ENCODE assay signal across 17 cellular contexts in genomic region chr17:74309902-74310301, GRCh38. TPM values are rescaled to one million over a fixed set of nuclear protein-coding genes. Genes with fewer than 3 reads are reported as not detected.
A peak's percentile ranks its signal among the peaks of the same experiment; 100 is the strongest.
DNase-seq lines count a peak whose midpoint lies in the region; ATAC-seq, FAIRE-seq and TF ChIP-seq lines count a peak whose summit lies in the region.
"Had no signal": no experiment of that assay in that cellular context is flagged by ENCODE, and none has a peak within 500 bp of the region (broad histone marks: within the 10 kb centered on the region; RNA-seq: fewer than 3 reads in every experiment).

No MANE protein-coding gene starts in this region.

- no peak overlapping the region for H3K14ac ChIP-seq in H9 (ENCODE audit: insufficient read depth, low read length)

- no peak overlapping the region for H3K4ac ChIP-seq in H9 (ENCODE audit: low read depth, low read length)

- H3K79me2 ChIP-seq in H9 (ENCODE audit: insufficient read depth, low read length): no peaks in the 10 kb centered on the region

- peaks cover 6% of the 10 kb centered on the region for H3K9me3 ChIP-seq in H9 (ENCODE audit: control insufficient read depth, low read depth, low read length)
- peaks cover 0 to 19% (median 8%) of the 10 kb centered on the region in 8 donors for H3K9me3 ChIP-seq in spleen

- H3K23me2 ChIP-seq in H9 (ENCODE audit: insufficient read length, low read depth, low read length, poor library complexity, severe bottlenecking): no peaks in the 10 kb centered on the region

- H3K4me3 Mint-ChIP-seq in Calu3 (ENCODE audit: low read depth, unreplicated experiment): no peak overlapping the region
- H3K4me3 Mint-ChIP-seq in H9: no peak overlapping the region
- H3K4me3 Mint-ChIP-seq in natural killer cell treated with Interleukin-12 subunit alpha and Interleukin-12 subunit beta and Interleukin-15 and Interleukin-18, amount 100 ng/mL, for 72 hours: no peak overlapping the region
- no peak overlapping the region for H3K4me3 Mint-ChIP-seq in activated T-helper 1 cell treated with anti-CD3 and anti-CD28 coated beads, Interleukin-12 subunit alpha, Interleukin-12 subunit beta, Interleukin-2, Interleukin-4 antibody, amounts not matched to agents 30 ng/mL and 10 ng/mL and 1 ng/mL, durations not matched to agents 14 hours and 24 hours and 36 hours
- H3K4me3 Mint-ChIP-seq: CD4-positive, alpha-beta T cell had no signal

- H2AK5ac ChIP-seq in H9 (ENCODE audit: insufficient read length, low read length): no peak overlapping the region

- no peak overlapping the region for H3K9ac ChIP-seq in H9 (ENCODE audit: extremely low read depth, insufficient read length, low read length)

- no peak for FAIRE-seq in bronchial epithelial cell (lab: Jason Lieb, UNC)
- FAIRE-seq: A549, GM12892 had no signal

- H3K4me3 ChIP-seq in bronchial epithelial cell (ENCODE audit: low read depth, low read length) (no peak overlapping the region), spleen (no peak overlapping the region)
- H3K4me3 ChIP-seq: A549 had no signal

- H3K9me3 Mint-ChIP-seq in Calu3 (ENCODE audit: low read depth, unreplicated experiment): peaks cover 2% of the 10 kb centered on the region
- peaks cover 7 to 9% of the 10 kb centered on the region in 2 experiments; a peak in 4 of 5 replicates for H3K9me3 Mint-ChIP-seq in H9
- no peaks in the 10 kb centered on the region for H3K9me3 Mint-ChIP-seq in natural killer cell treated with Interleukin-12 subunit alpha and Interleukin-12 subunit beta and Interleukin-15 and Interleukin-18, amount 100 ng/mL, for 72 hours
- H3K9me3 Mint-ChIP-seq in activated T-helper 1 cell treated with anti-CD3 and anti-CD28 coated beads, Interleukin-12 subunit alpha, Interleukin-12 subunit beta, Interleukin-2, Interleukin-4 antibody, amounts not matched to agents 30 ng/mL and 10 ng/mL and 1 ng/mL, durations not matched to agents 14 hours and 24 hours and 36 hours: peaks cover 7% of the 10 kb centered on the region

- no peak overlapping the region for H3K23ac ChIP-seq in H9 (ENCODE audit: insufficient read length, low read depth, low read length)

- no CpG with 5 or more reads among the region's 12 CpGs for WGBS in H9 (ENCODE audit: extremely low coverage, insufficient read length, low lambda C conversion rate)
- WGBS in spleen, 5 donors: 67 to 76% (median 69%) methylated on average over 7 to 12 of the region's 12 CpGs; no CpG with 5 or more reads in 1 of the 5 donors

- H4K91ac ChIP-seq in H9 (ENCODE audit: insufficient read length, low read depth, low read length): no peak overlapping the region

- no peaks in the 10 kb centered on the region for H3K79me1 ChIP-seq in H9 (ENCODE audit: insufficient read depth, low read depth, low read length, poor library complexity, severe bottlenecking)

- no peak overlapping the region for H2BK12ac ChIP-seq in H9 (ENCODE audit: insufficient read length, low read depth, low read length)

- no peak overlapping the region for H2BK120ac ChIP-seq in H9 (ENCODE audit: low read depth, low read length, poor library complexity, severe bottlenecking)

- no peaks in the 10 kb centered on the region for H4K20me1 ChIP-seq in H9 (ENCODE audit: control insufficient read depth, insufficient read depth, insufficient read length)

- H3K4me2 ChIP-seq in H9 (ENCODE audit: insufficient read depth, insufficient read length, low read length): no peak overlapping the region
- H3K4me2 ChIP-seq: A549 had no signal

- H3K18ac ChIP-seq in H9 (ENCODE audit: insufficient read length, low read depth, low read length): no peak overlapping the region

- no peak overlapping the region for H3K27ac ChIP-seq in H9 (ENCODE audit: insufficient read length, low read depth, low read length)
- H3K27ac ChIP-seq in spleen: peak overlapping the region in 5 of 8 donors; percentile 23 to 72 (median 36)
- H3K27ac ChIP-seq: A549, HL-60 had no signal

- no peak overlapping the region for H4K5ac ChIP-seq in H9 (ENCODE audit: insufficient read length, low read depth, low read length)

- no peak for TF ChIP-seq POLR2A in spleen (IDR thresholded peaks at IDR 0.05)

- CTCF ChIA-PET in Calu3 (lab: Charles Lee): interaction anchor here (1.5 kb wide), 1 partner anchor 9 kb away, joined by 4 read pairs; no protein-coding TSS in a partner anchor

- H4K8ac ChIP-seq in H9 (replicated peaks; ENCODE audit: insufficient read length, low read depth, low read length): no peak overlapping the region

- no peak overlapping the region for H2AFZ ChIP-seq in H9 (ENCODE audit: low read length)

- no peak overlapping the region for H3T11ph ChIP-seq in H9 (ENCODE audit: low read length)

- DNase-seq in Calu3 (peak; percentile 29), H9 (peak; percentile 29), bronchial epithelial cell (ENCODE audit: low read depth) (peak; percentile 25), spleen (no peak), H4 (ENCODE audit: low spot score) (no peak)
- no peak for DNase-seq in natural killer cell treated with Interleukin-12 subunit alpha and Interleukin-12 subunit beta and Interleukin-15 and Interleukin-18, amount 100 ng/mL, for 72 hours (ENCODE audit: low spot score)
- no peak for DNase-seq in activated T-helper 1 cell treated with anti-CD3 and anti-CD28 coated beads, Interleukin-12 subunit alpha, Interleukin-12 subunit beta, Interleukin-2, Interleukin-4 antibody, amounts not matched to agents 30 ng/mL and 10 ng/mL and 1 ng/mL, durations not matched to agents 14 hours and 24 hours and 36 hours (ENCODE audit: low spot score)
- DNase-seq: C1 segment of cervical spinal cord; CD4-positive, alpha-beta T cell; DMS79; EL; GDM1; GOT3; HCEC 1CT had no signal

- no peak overlapping the region for H3K56ac ChIP-seq in H9 (ENCODE audit: insufficient read length, low read depth, low read length)

- no peak for ATAC-seq in natural killer cell treated with Interleukin-12 subunit alpha and Interleukin-12 subunit beta and Interleukin-15 and Interleukin-18, amount 100 ng/mL, for 72 hours

- H3K27me3 ChIP-seq in H9 (ENCODE audit: insufficient read depth, low read length) (no peaks in the 10 kb centered on the region), bronchial epithelial cell (ENCODE audit: control insufficient read depth, insufficient read depth, low read length) (no peaks in the 10 kb centered on the region), spleen (replicated peaks in 1 of 7) (peaks cover 0 to 37% (median 0%) of the 10 kb centered on the region in 7 donors)

- no peak overlapping the region for H2BK20ac ChIP-seq in H9 (ENCODE audit: low read depth, low read length, poor library complexity, severe bottlenecking)

- no peak overlapping the region for H2BK5ac ChIP-seq in H9 (ENCODE audit: insufficient read length, low read length)

- H2BK15ac ChIP-seq in H9 (ENCODE audit: low read depth, low read length): no peak overlapping the region

- H3K36me3 Mint-ChIP-seq in Calu3 (ENCODE audit: insufficient read depth, unreplicated experiment): no peaks in the 10 kb centered on the region
- H3K36me3 Mint-ChIP-seq in H9 (ENCODE audit: insufficient read depth in 1 of 3, low read depth in 3 of 3): peaks cover 0 to 6% (median 4%) of the 10 kb centered on the region in 3 experiments; a peak in 3 of 7 replicates
- H3K36me3 Mint-ChIP-seq in natural killer cell treated with Interleukin-12 subunit alpha and Interleukin-12 subunit beta and Interleukin-15 and Interleukin-18, amount 100 ng/mL, for 72 hours: no peaks in the 10 kb centered on the region
- no peaks in the 10 kb centered on the region for H3K36me3 Mint-ChIP-seq in activated T-helper 1 cell treated with anti-CD3 and anti-CD28 coated beads, Interleukin-12 subunit alpha, Interleukin-12 subunit beta, Interleukin-2, Interleukin-4 antibody, amounts not matched to agents 30 ng/mL and 10 ng/mL and 1 ng/mL, durations not matched to agents 14 hours and 24 hours and 36 hours (ENCODE audit: low read depth)

- BruUV-seq in Calu3 (replicated peaks; lab: Mats Ljungman, UMichigan): no TSS peak

- peaks cover 70% of the 10 kb centered on the region for H3K27me3 Mint-ChIP-seq in Calu3 (ENCODE audit: unreplicated experiment)
- H3K27me3 Mint-ChIP-seq in H9 (ENCODE audit: low read depth): peaks cover 19% of the 10 kb centered on the region
- peaks cover 0 to 4% of the 10 kb centered on the region in 2 donors for H3K27me3 Mint-ChIP-seq in natural killer cell treated with Interleukin-12 subunit alpha and Interleukin-12 subunit beta and Interleukin-15 and Interleukin-18, amount 100 ng/mL, for 72 hours
- H3K27me3 Mint-ChIP-seq in activated T-helper 1 cell treated with anti-CD3 and anti-CD28 coated beads, Interleukin-12 subunit alpha, Interleukin-12 subunit beta, Interleukin-2, Interleukin-4 antibody, amounts not matched to agents 30 ng/mL and 10 ng/mL and 1 ng/mL, durations not matched to agents 14 hours and 24 hours and 36 hours (ENCODE audit: insufficient read depth): peaks cover 1% of the 10 kb centered on the region
- H3K27me3 Mint-ChIP-seq: CD4-positive, alpha-beta T cell had no signal

- intact Hi-C loops in Calu3 (cut with micrococcal nuclease; ENCODE audit: unreplicated experiment): no loop called here
- intact Hi-C loops in spleen (cut with DNase I; ENCODE audit: low total_unique reads): no loop called here
- intact Hi-C loops in activated T-helper 1 cell treated with anti-CD3 and anti-CD28 coated beads, Interleukin-12 subunit alpha, Interleukin-12 subunit beta, Interleukin-2, Interleukin-4 antibody, amounts not matched to agents 30 ng/mL and 10 ng/mL and 1 ng/mL, durations not matched to agents 14 hours and 24 hours and 36 hours (cut with micrococcal nuclease): no loop called here

- no peak overlapping the region for H3K27ac Mint-ChIP-seq in Calu3 (ENCODE audit: unreplicated experiment)
- H3K27ac Mint-ChIP-seq in H9: no peak overlapping the region
- H3K27ac Mint-ChIP-seq in natural killer cell treated with Interleukin-12 subunit alpha and Interleukin-12 subunit beta and Interleukin-15 and Interleukin-18, amount 100 ng/mL, for 72 hours: no peak overlapping the region
- H3K27ac Mint-ChIP-seq in activated T-helper 1 cell treated with anti-CD3 and anti-CD28 coated beads, Interleukin-12 subunit alpha, Interleukin-12 subunit beta, Interleukin-2, Interleukin-4 antibody, amounts not matched to agents 30 ng/mL and 10 ng/mL and 1 ng/mL, durations not matched to agents 14 hours and 24 hours and 36 hours: no peak overlapping the region
- H3K27ac Mint-ChIP-seq: CD4-positive, alpha-beta T cell had no signal

- H3K36me3 ChIP-seq in bronchial epithelial cell (ENCODE audit: control insufficient read depth, insufficient read depth, low read length) (no peaks in the 10 kb centered on the region), spleen (peaks cover 0 to 16% (median 0%) of the 10 kb centered on the region in 6 donors)

- H3K4me1 Mint-ChIP-seq in Calu3 (ENCODE audit: low read depth, unreplicated experiment) (no peaks in the 10 kb centered on the region), H9 (peaks cover 2 to 16% of the 10 kb centered on the region in 2 experiments)
- peaks cover 6 to 9% of the 10 kb centered on the region in 2 donors for H3K4me1 Mint-ChIP-seq in natural killer cell treated with Interleukin-12 subunit alpha and Interleukin-12 subunit beta and Interleukin-15 and Interleukin-18, amount 100 ng/mL, for 72 hours (ENCODE audit: low read depth in 2 of 2)
- H3K4me1 Mint-ChIP-seq in activated T-helper 1 cell treated with anti-CD3 and anti-CD28 coated beads, Interleukin-12 subunit alpha, Interleukin-12 subunit beta, Interleukin-2, Interleukin-4 antibody, amounts not matched to agents 30 ng/mL and 10 ng/mL and 1 ng/mL, durations not matched to agents 14 hours and 24 hours and 36 hours (ENCODE audit: low read depth): peaks cover 16% of the 10 kb centered on the region

- no peaks in the 10 kb centered on the region for H3K4me1 ChIP-seq in H9 (ENCODE audit: insufficient read depth, low read length)
- peaks cover 0 to 64% (median 19%) of the 10 kb centered on the region in 6 donors for H3K4me1 ChIP-seq in spleen

- TF ChIP-seq CTCF in Calu3 (IDR thresholded peaks at IDR 0.05; ENCODE audit: unreplicated experiment) (no peak), H9 (conservative IDR thresholded peaks at IDR 0.05) (no peak), bronchial epithelial cell (IDR thresholded peaks at IDR 0.05; ENCODE audit: insufficient read depth, low read length, severe bottlenecking) (no peak), spleen (IDR thresholded peaks at IDR 0.05 in 8 of 11, conservative IDR thresholded peaks at IDR 0.05 in 3 of 11) (no peak)

RNA-seq across cellular contexts. Expression of gene KIF19, which starts 16.1 kb away (rescaled TPM):
- total RNA-seq in Calu3 (2022) (not detected in 2 replicates), H9 (2021) (0.13 and 0.18 TPM in 2 replicates), bronchial epithelial cell (not detected in 2 replicates), spleen (10 to 100 TPM; 15.9 to 48.2 (median 24.1) TPM)
- 10 to 100 TPM in 2 of 3 donors, 1 to 10 TPM in 1; 5.7 to 22.8 (median 13.3) TPM for polyA plus RNA-seq in spleen
- total RNA-seq in natural killer cell treated with Interleukin-12 subunit alpha and Interleukin-12 subunit beta and Interleukin-15 and Interleukin-18, amount 100 ng/mL, for 72 hours: under 1 TPM in 1 of 2 donors, not detected in 1; 0.29 TPM
- total RNA-seq in H4 (2014; rRNA removed; shearing (Covaris generic)): not detected in 2 replicates
- 0.10 and 0.13 TPM in 2 replicates for total RNA-seq in activated T-helper 1 cell treated with anti-CD3 and anti-CD28 coated beads, Interleukin-12 subunit alpha, Interleukin-12 subunit beta, Interleukin-2, Interleukin-4 antibody, amounts not matched to agents 30 ng/mL and 10 ng/mL and 1 ng/mL, durations not matched to agents 14 hours and 24 hours and 36 hours
- polyA plus RNA-seq: A549 had no signal

RNA-seq across cellular contexts. Expression of gene DNAI2, which starts 35.9 kb away (rescaled TPM):
- total RNA-seq in Calu3 (2022): not detected in 2 replicates
- total RNA-seq in H9 (2021): not detected in 2 replicates
- total RNA-seq in bronchial epithelial cell: not detected in 2 replicates
- total RNA-seq in spleen: under 1 TPM in 3 of 7 donors, not detected in 4; 0.23 to 0.67 (median 0.29) TPM
- under 1 TPM in 2 of 3 donors, not detected in 1; 0.35 to 0.72 TPM for polyA plus RNA-seq in spleen
- total RNA-seq in natural killer cell treated with Interleukin-12 subunit alpha and Interleukin-12 subunit beta and Interleukin-15 and Interleukin-18, amount 100 ng/mL, for 72 hours: not detected
- not detected in 2 replicates for total RNA-seq in H4 (2014; rRNA removed; shearing (Covaris generic))
- total RNA-seq in activated T-helper 1 cell treated with anti-CD3 and anti-CD28 coated beads, Interleukin-12 subunit alpha, Interleukin-12 subunit beta, Interleukin-2, Interleukin-4 antibody, amounts not matched to agents 30 ng/mL and 10 ng/mL and 1 ng/mL, durations not matched to agents 14 hours and 24 hours and 36 hours: 0.12 and 0.18 TPM in 2 replicates
- polyA plus RNA-seq: A549 had no signal

RNA-seq across cellular contexts. Expression of gene BTBD17, which starts 51.8 kb away (rescaled TPM):
- total RNA-seq in Calu3 (2022) (not detected in 2 replicates), H9 (2021) (0.31 and 0.33 TPM in 2 replicates), bronchial epithelial cell (not detected in 2 replicates), spleen (under 1 TPM in 1 of 7 donors, not detected in 6; 0.51 TPM)
- under 1 TPM in 1 of 3 donors, not detected in 2; 0.06 TPM for polyA plus RNA-seq in spleen
- not detected for total RNA-seq in natural killer cell treated with Interleukin-12 subunit alpha and Interleukin-12 subunit beta and Interleukin-15 and Interleukin-18, amount 100 ng/mL, for 72 hours
- total RNA-seq in H4 (2014; rRNA removed; shearing (Covaris generic)): not detected in 2 replicates
- not detected in 2 replicates for total RNA-seq in activated T-helper 1 cell treated with anti-CD3 and anti-CD28 coated beads, Interleukin-12 subunit alpha, Interleukin-12 subunit beta, Interleukin-2, Interleukin-4 antibody, amounts not matched to agents 30 ng/mL and 10 ng/mL and 1 ng/mL, durations not matched to agents 14 hours and 24 hours and 36 hours
- total RNA-seq: CD4-positive, alpha-beta T cell had no signal
- polyA plus RNA-seq: A549 had no signal

RNA-seq across cellular contexts. Expression of gene GPR142, which starts 57.4 kb away (rescaled TPM):
- total RNA-seq in Calu3 (2022): not detected in 2 replicates
- 0.33 TPM in 1 of 2 replicates, not detected in the other for total RNA-seq in H9 (2021)
- not detected in 2 replicates for total RNA-seq in bronchial epithelial cell
- 1 to 10 TPM in 6 of 7 donors, under 1 TPM in 1; 0.85 to 3.1 (median 2.2) TPM for total RNA-seq in spleen
- under 1 TPM; 0.09 to 0.93 (median 0.18) TPM for polyA plus RNA-seq in spleen
- total RNA-seq in natural killer cell treated with Interleukin-12 subunit alpha and Interleukin-12 subunit beta and Interleukin-15 and Interleukin-18, amount 100 ng/mL, for 72 hours: not detected
- not detected in 2 replicates for total RNA-seq in H4 (2014; rRNA removed; shearing (Covaris generic))
- not detected in 2 replicates for total RNA-seq in activated T-helper 1 cell treated with anti-CD3 and anti-CD28 coated beads, Interleukin-12 subunit alpha, Interleukin-12 subunit beta, Interleukin-2, Interleukin-4 antibody, amounts not matched to agents 30 ng/mL and 10 ng/mL and 1 ng/mL, durations not matched to agents 14 hours and 24 hours and 36 hours
- total RNA-seq: CD4-positive, alpha-beta T cell had no signal
- polyA plus RNA-seq: A549 had no signal

Comparison
In these comparisons a context has a peak if more than half of its experiments do, and no peak if none do; other contexts are left out.
1. DNase-seq: peak in Calu3 (single experiment), H9 (single experiment) and bronchial epithelial cell (single experiment); none in spleen (single experiment), natural killer cell treated with Interleukin-12 subunit alpha and Interleukin-12 subunit beta and Interleukin-15 and Interleukin-18, amount 100 ng/mL, for 72 hours (single experiment), H4 (single experiment) and activated T-helper 1 cell treated with anti-CD3 and anti-CD28 coated beads, Interleukin-12 subunit alpha, Interleukin-12 subunit beta, Interleukin-2, Interleukin-4 antibody, amounts not matched to agents 30 ng/mL and 10 ng/mL and 1 ng/mL, durations not matched to agents 14 hours and 24 hours and 36 hours (single experiment).
2. RNA of gene KIF19, which starts 16.1 kb away (total RNA-seq): 15.9 to 48.2 TPM in spleen; 0.29 TPM in natural killer cell treated with Interleukin-12 subunit alpha and Interleukin-12 subunit beta and Interleukin-15 and Interleukin-18, amount 100 ng/mL, for 72 hours, 0.13 to 0.18 TPM in H9, 0.10 to 0.13 TPM in activated T-helper 1 cell treated with anti-CD3 and anti-CD28 coated beads, Interleukin-12 subunit alpha, Interleukin-12 subunit beta, Interleukin-2, Interleukin-4 antibody, amounts not matched to agents 30 ng/mL and 10 ng/mL and 1 ng/mL, durations not matched to agents 14 hours and 24 hours and 36 hours, not detected in Calu3, not detected in bronchial epithelial cell and not detected in H4; every median in the first group is over 10 times any median in the second.